In the genomic region with DNA sequence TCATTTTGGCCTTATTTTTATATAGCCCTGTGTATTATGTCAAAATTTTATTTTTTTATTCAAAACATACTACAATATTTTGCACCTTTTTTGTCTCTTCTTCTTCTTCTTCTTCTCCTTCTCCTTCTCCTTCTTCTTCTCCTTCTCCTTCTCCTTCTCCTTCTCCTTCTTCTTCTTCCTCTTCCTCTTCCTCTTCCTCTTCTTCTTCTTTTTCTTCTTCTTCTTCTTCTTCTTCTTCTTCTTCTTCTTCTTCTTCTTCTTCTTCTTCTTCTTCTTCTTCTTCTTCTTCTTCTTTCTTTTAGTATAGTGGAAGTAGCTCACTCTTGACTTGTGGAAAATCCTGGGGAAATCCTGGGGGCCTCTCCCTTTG, we compare ENCODE assay signal across 22 cellular contexts. TPM values are rescaled to one million over a fixed set of nuclear protein-coding genes. Genes with fewer than 3 reads are reported as not detected.
"Had no signal": no experiment of that assay in that cellular context is flagged by ENCODE, and none has a peak within 500 bp of the region (broad histone marks: within the 10 kb centered on the region; RNA-seq: fewer than 3 reads in every experiment).

No MANE protein-coding gene starts in this region.

RNA-seq across cellular contexts. Expression of a gene that starts 2.6 kb away (rescaled TPM):
- total RNA-seq: hepatocyte; kidney; kidney epithelial cell; left cardiac atrium; left colon; left lobe of liver; left ventricle myocardium inferior; left ventricle myocardium superior; liver; lower leg skin; lung microvascular endothelial cell; mammary epithelial cell; mesenteric fat pad; mesothelial cell of epicardium; mononuclear cell; mucosa of descending colon; mucosa of gallbladder; myocyte; naive thymus-derived CD4-positive, alpha-beta T cell had no signal
- polyA plus RNA-seq: hepatocyte; immature natural killer cell; keratinocyte; liver; mammary epithelial cell; naive thymus-derived CD4-positive, alpha-beta T cell had no signal

RNA-seq across cellular contexts. Expression of a gene that starts 9.0 kb away (rescaled TPM):
- total RNA-seq: lung microvascular endothelial cell, myocyte had no signal
- polyA plus RNA-seq: hepatocyte; naive thymus-derived CD4-positive, alpha-beta T cell had no signal

RNA-seq across cellular contexts. Expression of a gene that starts 49.0 kb away (rescaled TPM):
- total RNA-seq: kidney epithelial cell; left cardiac atrium; left lobe of liver; left lung; left ventricle myocardium inferior; left ventricle myocardium superior; lower leg skin; lung microvascular endothelial cell; mesothelial cell of epicardium; mononuclear cell; mucosa of gallbladder; myocyte; naive thymus-derived CD4-positive, alpha-beta T cell had no signal
- polyA plus RNA-seq: immature natural killer cell; naive thymus-derived CD4-positive, alpha-beta T cell had no signal

RNA-seq across cellular contexts. Expression of a gene that starts 56.5 kb away (rescaled TPM):
- total RNA-seq: mononuclear cell had no signal
- polyA plus RNA-seq: immature natural killer cell; naive thymus-derived CD4-positive, alpha-beta T cell had no signal
